Comparison of ENCODE assay signal across 9 cellular contexts in genomic region chr10:4662576-4663161, GRCh38.
A peak's percentile ranks its signal among the peaks of the same experiment; 100 is the strongest.
DNase-seq lines count a peak whose midpoint lies in the region; ATAC-seq and TF ChIP-seq lines count a peak whose summit lies in the region.
"Had no signal": no experiment of that assay in that cellular context is flagged by ENCODE, and none has a peak within 500 bp of the region (broad histone marks: within the 10 kb centered on the region; RNA-seq: fewer than 3 reads in every experiment).

No MANE protein-coding gene starts in this region.

- H3K27ac ChIP-seq in duodenal mucosa (ENCODE audit: low read depth, low read length) (peak overlapping the region; percentile 32), muscle layer of colon (ENCODE audit: low read depth, low read length) (peak overlapping the region; percentile 67)

- H3K4me3 ChIP-seq in duodenal mucosa (ENCODE audit: low read depth in 1 of 2, low read length in 2 of 2) (no peak overlapping the region), muscle layer of colon (ENCODE audit: low read depth in 1 of 2, low read length in 2 of 2) (peak overlapping the region in 1 of 2 donors; percentile 17)

- DNase-seq in activated CD4-positive, alpha-beta T cell treated with anti-CD3 and anti-CD28 coated beads, Interleukin-2, amount 10 ng/mL, durations not matched to agents 24 days and 14 days, result no peak
- DNase-seq in activated CD4-positive, alpha-beta T cell treated with anti-CD3 and anti-CD28 coated beads for 1 hour, result no peak
- DNase-seq in cortex of kidney (lab: John Stamatoyannopoulos, UW), result no peak
- no peak for DNase-seq in natural killer cell
- DNase-seq: stimulated activated naive CD4-positive, alpha-beta T cell had no signal

- peaks cover 38% of the 10 kb centered on the region for H3K27me3 Mint-ChIP-seq in activated CD4-positive, alpha-beta T cell treated with anti-CD3 and anti-CD28 coated beads, Interleukin-2, amount 10 ng/mL, durations not matched to agents 24 days and 14 days
- peaks cover 13 to 32% of the 10 kb centered on the region in 2 donors for H3K27me3 Mint-ChIP-seq in natural killer cell (ENCODE audit: low read depth in 2 of 2)

- no peaks in the 10 kb centered on the region for H3K9me3 Mint-ChIP-seq in activated CD4-positive, alpha-beta T cell treated with anti-CD3 and anti-CD28 coated beads, Interleukin-2, amount 10 ng/mL, durations not matched to agents 24 days and 14 days
- no peaks in the 10 kb centered on the region for H3K9me3 Mint-ChIP-seq in natural killer cell

- no peak for TF ChIP-seq CTCF in natural killer cell (IDR thresholded peaks at IDR 0.05)

- H3K4me1 ChIP-seq in duodenal mucosa (ENCODE audit: control insufficient read depth in 1 of 2, insufficient read depth in 2 of 2, low read length in 2 of 2) (peaks cover 18 to 27% of the 10 kb centered on the region in 2 donors), muscle layer of colon (ENCODE audit: insufficient read depth, low read length) (peaks cover 30% of the 10 kb centered on the region)

- peaks cover 5% of the 10 kb centered on the region for H3K4me1 Mint-ChIP-seq in activated CD4-positive, alpha-beta T cell treated with anti-CD3 and anti-CD28 coated beads, Interleukin-2, amount 10 ng/mL, durations not matched to agents 24 days and 14 days
- H3K4me1 Mint-ChIP-seq in natural killer cell, result no peaks in the 10 kb centered on the region

- intact Hi-C loops in activated CD4-positive, alpha-beta T cell treated with anti-CD3 and anti-CD28 coated beads, Interleukin-2, amount 10 ng/mL, durations not matched to agents 24 days and 14 days (cut with micrococcal nuclease), result no loop called here
- intact Hi-C loops in natural killer cell (cut with micrococcal nuclease), result no loop called here

- H3K36me3 ChIP-seq in duodenal mucosa (ENCODE audit: control insufficient read depth in 1 of 2, insufficient read depth in 2 of 2, low read length in 2 of 2) (no peaks in the 10 kb centered on the region), muscle layer of colon (ENCODE audit: insufficient read depth, low read length) (no peaks in the 10 kb centered on the region)

- ATAC-seq in natural killer cell (no peak), GM21447 (IDR thresholded peaks at IDR 0.05; ENCODE audit: unreplicated experiment) (no peak), HG03442 (IDR thresholded peaks at IDR 0.05; ENCODE audit: unreplicated experiment) (no peak)

- H3K27ac Mint-ChIP-seq in activated CD4-positive, alpha-beta T cell treated with anti-CD3 and anti-CD28 coated beads, Interleukin-2, amount 10 ng/mL, durations not matched to agents 24 days and 14 days, result peak overlapping the region; percentile 52
- no peak overlapping the region for H3K27ac Mint-ChIP-seq in natural killer cell

- H3K9me3 ChIP-seq in duodenal mucosa (ENCODE audit: control insufficient read depth in 1 of 2, low read length in 2 of 2), result no peaks in the 10 kb centered on the region
- H3K9me3 ChIP-seq in muscle layer of colon (ENCODE audit: low read length), result no peaks in the 10 kb centered on the region

- no peaks in the 10 kb centered on the region for H3K27me3 ChIP-seq in duodenal mucosa (ENCODE audit: control insufficient read depth in 1 of 2, insufficient read depth in 2 of 2, low read length in 2 of 2)
- no peaks in the 10 kb centered on the region for H3K27me3 ChIP-seq in muscle layer of colon (ENCODE audit: control insufficient read depth in 1 of 2, insufficient read depth in 2 of 2, low read length in 2 of 2)

- H3K4me3 Mint-ChIP-seq in activated CD4-positive, alpha-beta T cell treated with anti-CD3 and anti-CD28 coated beads, Interleukin-2, amount 10 ng/mL, durations not matched to agents 24 days and 14 days, result no peak overlapping the region
- no peak overlapping the region for H3K4me3 Mint-ChIP-seq in natural killer cell

- H3K36me3 Mint-ChIP-seq in activated CD4-positive, alpha-beta T cell treated with anti-CD3 and anti-CD28 coated beads, Interleukin-2, amount 10 ng/mL, durations not matched to agents 24 days and 14 days (ENCODE audit: low read depth), result no peaks in the 10 kb centered on the region
- H3K36me3 Mint-ChIP-seq in natural killer cell, result no peaks in the 10 kb centered on the region

- no peak overlapping the region for H3K9ac ChIP-seq in duodenal mucosa (ENCODE audit: low read depth in 1 of 2, low read length in 2 of 2)
- H3K9ac ChIP-seq in muscle layer of colon (ENCODE audit: low read length), result no peak overlapping the region
